1 cellular context compared by ENCODE assay signal in the genomic region with DNA sequence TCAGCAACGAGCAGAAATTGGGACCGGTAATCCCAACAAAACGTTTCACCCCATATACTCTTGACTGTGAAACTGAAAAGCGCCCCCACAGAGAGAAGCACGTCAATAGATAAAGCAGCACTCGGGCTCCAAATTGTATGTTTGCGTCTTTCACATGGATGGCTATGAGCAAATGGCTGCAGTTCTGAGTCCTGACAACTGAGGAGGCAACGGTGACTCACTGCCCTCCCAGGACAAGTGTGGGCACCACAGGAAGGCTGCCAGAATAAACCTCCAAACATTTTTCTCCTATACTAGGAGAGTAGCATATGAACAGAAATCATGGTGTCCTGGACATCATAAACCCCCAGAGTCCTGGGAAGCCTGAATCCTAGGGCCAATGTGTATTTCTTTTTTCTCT.
TF ChIP-seq lines count a peak whose summit lies in the region.

No MANE protein-coding gene starts in this region.

TF ChIP-seq in WTC11, 78 proteins besides CTCF, POLR2A, EP300 and RAD21 (continued from another document):
- TF ChIP-seq, protein P1, sequence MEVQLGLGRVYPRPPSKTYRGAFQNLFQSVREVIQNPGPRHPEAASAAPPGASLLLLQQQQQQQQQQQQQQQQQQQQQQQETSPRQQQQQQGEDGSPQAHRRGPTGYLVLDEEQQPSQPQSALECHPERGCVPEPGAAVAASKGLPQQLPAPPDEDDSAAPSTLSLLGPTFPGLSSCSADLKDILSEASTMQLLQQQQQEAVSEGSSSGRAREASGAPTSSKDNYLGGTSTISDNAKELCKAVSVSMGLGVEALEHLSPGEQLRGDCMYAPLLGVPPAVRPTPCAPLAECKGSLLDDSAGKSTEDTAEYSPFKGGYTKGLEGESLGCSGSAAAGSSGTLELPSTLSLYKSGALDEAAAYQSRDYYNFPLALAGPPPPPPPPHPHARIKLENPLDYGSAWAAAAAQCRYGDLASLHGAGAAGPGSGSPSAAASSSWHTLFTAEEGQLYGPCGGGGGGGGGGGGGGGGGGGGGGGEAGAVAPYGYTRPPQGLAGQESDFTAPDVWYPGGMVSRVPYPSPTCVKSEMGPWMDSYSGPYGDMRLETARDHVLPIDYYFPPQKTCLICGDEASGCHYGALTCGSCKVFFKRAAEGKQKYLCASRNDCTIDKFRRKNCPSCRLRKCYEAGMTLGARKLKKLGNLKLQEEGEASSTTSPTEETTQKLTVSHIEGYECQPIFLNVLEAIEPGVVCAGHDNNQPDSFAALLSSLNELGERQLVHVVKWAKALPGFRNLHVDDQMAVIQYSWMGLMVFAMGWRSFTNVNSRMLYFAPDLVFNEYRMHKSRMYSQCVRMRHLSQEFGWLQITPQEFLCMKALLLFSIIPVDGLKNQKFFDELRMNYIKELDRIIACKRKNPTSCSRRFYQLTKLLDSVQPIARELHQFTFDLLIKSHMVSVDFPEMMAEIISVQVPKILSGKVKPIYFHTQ (CRISPR knock-in tag; IDR thresholded peaks at IDR 0.05), result no peak
